In genomic region chr3:152289708-152290107, GRCh38 we compare ENCODE assay signal across 19 cellular contexts. TPM values are rescaled to one million over a fixed set of nuclear protein-coding genes. Genes with fewer than 3 reads are reported as not detected.
DNase-seq lines count a peak whose midpoint lies in the region; ATAC-seq and TF ChIP-seq lines count a peak whose summit lies in the region.
"Had no signal": no experiment of that assay in that cellular context is flagged by ENCODE, and none has a peak within 500 bp of the region (broad histone marks: within the 10 kb centered on the region; RNA-seq: fewer than 3 reads in every experiment).

No MANE protein-coding gene starts in this region.

- TF ChIP-seq CTCF in OCI-LY7 (conservative IDR thresholded peaks at IDR 0.05; ENCODE audit: low read length): no peak
- TF ChIP-seq CTCF in fibroblast of mammary gland (conservative IDR thresholded peaks at IDR 0.05; ENCODE audit: control insufficient read depth, insufficient read depth, low read depth, low read length): no peak
- no peak for TF ChIP-seq CTCF in smooth muscle cell (IDR thresholded peaks at IDR 0.05; ENCODE audit: borderline replicate concordance, insufficient read depth, poor library complexity, severe bottlenecking)

- H3F3A ChIP-seq in smooth muscle cell (ENCODE audit: low read depth): no peaks in the 10 kb centered on the region

- H4K20me1 ChIP-seq in OCI-LY7 (ENCODE audit: insufficient read depth, low read length) (peaks cover 54% of the 10 kb centered on the region), smooth muscle cell (ENCODE audit: low read depth) (peaks cover 95% of the 10 kb centered on the region)

- H3K4me3 ChIP-seq in OCI-LY7 (ENCODE audit: low read depth, low read length, poor library complexity, severe bottlenecking) (no peak overlapping the region), fibroblast of mammary gland (ENCODE audit: control insufficient read depth, low read depth, low read length) (no peak overlapping the region), smooth muscle cell (no peak overlapping the region)
- H3K4me3 ChIP-seq: spleen had no signal

- CTCF ChIA-PET in OCI-LY7 (lab: Charles Lee; ENCODE audit: unreplicated experiment): no interaction called here

- H3K9ac ChIP-seq in smooth muscle cell (ENCODE audit: low read depth): no peak overlapping the region

- no peak overlapping the region for H3K4me3 Mint-ChIP-seq in activated T-cell treated with anti-CD3 and anti-CD28 coated beads, Interleukin-2, amount 50 U/mL, for 24 hours

- H3K4me2 ChIP-seq in OCI-LY7 (ENCODE audit: low read length) (peak overlapping the region; percentile 11; the same call in 1 of the 2 replicates), smooth muscle cell (no peak overlapping the region)

- H2AFZ ChIP-seq in OCI-LY7 (ENCODE audit: low read length) (no peak overlapping the region), smooth muscle cell (ENCODE audit: low read depth) (no peak overlapping the region)

- no peaks in the 10 kb centered on the region for H3K9me3 ChIP-seq in OCI-LY7 (ENCODE audit: low read length)
- no peaks in the 10 kb centered on the region for H3K9me3 ChIP-seq in smooth muscle cell (replicated peaks; ENCODE audit: low read depth)
- H3K9me3 ChIP-seq: spleen had no signal

- H3K36me3 Mint-ChIP-seq in activated T-cell treated with anti-CD3 and anti-CD28 coated beads, Interleukin-2, amount 50 U/mL, for 24 hours (ENCODE audit: low read depth): peaks cover 30% of the 10 kb centered on the region

- H3K27ac ChIP-seq in OCI-LY7 (ENCODE audit: low read depth, low read length, poor library complexity, severe bottlenecking) (no peak overlapping the region), smooth muscle cell (ENCODE audit: low read depth) (peak overlapping the region; percentile 9)

- H3K27ac Mint-ChIP-seq in activated T-cell treated with anti-CD3 and anti-CD28 coated beads, Interleukin-2, amount 50 U/mL, for 24 hours: peak overlapping the region; percentile 86
- H3K27ac Mint-ChIP-seq: stimulated activated naive B cell treated with anti-CD40 and anti-IgM and Interleukin-4, amounts not matched to agents 10 μg/mL and 1 μg/mL and 100 μg/mL, for 72 hours had no signal

- BruUV-seq in OCI-LY7 (replicated peaks; lab: Mats Ljungman, UMichigan): TSS peak; percentile 4

- no peak for DNase-seq in activated T-cell treated with anti-CD3 and anti-CD28 coated beads, Interleukin-2, amount 50 U/mL, for 24 hours
- DNase-seq in activated T-cell treated with anti-CD3 and anti-CD28 coated beads for 4 hours (no peak), OCI-LY7 (ENCODE audit: low spot score) (no peak), fibroblast of mammary gland (ENCODE audit: low read depth) (peak; percentile 30), smooth muscle cell (lab: John Stamatoyannopoulos, UW; ENCODE audit: unreplicated experiment) (no peak), NCI-H146 treated with DMSO at 0.1 percent for 48 hours (lab: John Stamatoyannopoulos, UW; ENCODE audit: unreplicated experiment) (no peak)
- DNase-seq in activated CD4-positive, alpha-beta T cell treated with anti-CD3 and anti-CD28 coated beads for 1 hour: no peak
- DNase-seq: activated CD4-positive, alpha-beta T cell treated with anti-CD3 and anti-CD28 coated beads for 36 hours; amniotic stem cell; cerebellar nuclear complex; GOT3; left ventricle myocardium superior; NCI-H187 treated with DMSO at 0.1 percent for 48 hours; NCI-H446 treated with DMSO at 0.1 percent for 48 hours; SHP77; spleen; stimulated activated naive B cell treated with anti-CD40 and anti-IgM and Interleukin-4, amounts not matched to agents 10 μg/mL and 1 μg/mL and 100 μg/mL, for 72 hours; T1000 had no signal

- POLR2A ChIA-PET in OCI-LY7 (lab: Charles Lee): interaction anchor here (0.6 to 4.0 kb wide), 7 partner anchors 9 to 58 kb away, joined by 4 to 18 read pairs (median 8); no protein-coding TSS in a partner anchor

- intact Hi-C loops in OCI-LY7 (cut with micrococcal nuclease; ENCODE audit: unreplicated experiment): no loop called here

- H3K36me3 ChIP-seq in OCI-LY7 (ENCODE audit: insufficient read depth, low read length): peaks cover 27% of the 10 kb centered on the region
- H3K36me3 ChIP-seq in smooth muscle cell (ENCODE audit: low read depth): no peaks in the 10 kb centered on the region
- H3K36me3 ChIP-seq: spleen had no signal

- WGBS in smooth muscle cell (ENCODE audit: low lambda C conversion rate): 95% methylated on average over 3 of the region's 3 CpGs

- no peaks in the 10 kb centered on the region for H3K27me3 Mint-ChIP-seq in activated T-cell treated with anti-CD3 and anti-CD28 coated beads, Interleukin-2, amount 50 U/mL, for 24 hours
- H3K27me3 Mint-ChIP-seq: activated CD4-positive, alpha-beta T cell treated with anti-CD3 and anti-CD28 coated beads for 36 hours; stimulated activated naive B cell treated with anti-CD40 and anti-IgM and Interleukin-4, amounts not matched to agents 10 μg/mL and 1 μg/mL and 100 μg/mL, for 72 hours had no signal

- H3K4me1 ChIP-seq in OCI-LY7 (ENCODE audit: insufficient read depth, low read length, poor library complexity, severe bottlenecking): peaks cover 60% of the 10 kb centered on the region
- H3K4me1 ChIP-seq in smooth muscle cell (ENCODE audit: low read depth): peaks cover 12% of the 10 kb centered on the region

- H3K4me1 Mint-ChIP-seq in activated T-cell treated with anti-CD3 and anti-CD28 coated beads, Interleukin-2, amount 50 U/mL, for 24 hours (ENCODE audit: low read depth): peaks cover 80% of the 10 kb centered on the region

- H3K9me2 ChIP-seq in OCI-LY7 (ENCODE audit: insufficient read depth, low read length): no peaks in the 10 kb centered on the region

- no peaks in the 10 kb centered on the region for H3K9me3 Mint-ChIP-seq in activated T-cell treated with anti-CD3 and anti-CD28 coated beads, Interleukin-2, amount 50 U/mL, for 24 hours
- H3K9me3 Mint-ChIP-seq: stimulated activated naive B cell treated with anti-CD40 and anti-IgM and Interleukin-4, amounts not matched to agents 10 μg/mL and 1 μg/mL and 100 μg/mL, for 72 hours had no signal

- H3K79me2 ChIP-seq in OCI-LY7 (ENCODE audit: insufficient read depth, low read depth, low read length) (peaks cover 97% of the 10 kb centered on the region), smooth muscle cell (ENCODE audit: low read depth) (peaks cover 96% of the 10 kb centered on the region)

- H3K27me3 ChIP-seq in smooth muscle cell (ENCODE audit: low read depth): no peaks in the 10 kb centered on the region
- H3K27me3 ChIP-seq: spleen had no signal

- no peak for ATAC-seq in GM18858 (IDR thresholded peaks at IDR 0.05; ENCODE audit: unreplicated experiment)
- ATAC-seq: activated CD4-positive, alpha-beta T cell treated with anti-CD3 and anti-CD28 coated beads for 36 hours; left ventricle myocardium superior; stimulated activated naive B cell treated with anti-CD40 and anti-IgM and Interleukin-4, amounts not matched to agents 10 μg/mL and 1 μg/mL and 100 μg/mL, for 72 hours had no signal

RNA-seq across cellular contexts. Expression of gene MBNL1, which starts 21.0 kb away (rescaled TPM):
- total RNA-seq in OCI-LY7 (2014; rRNA removed; shearing (Covaris generic)): 125 and 163 TPM in 2 replicates
- total RNA-seq in OCI-LY7 (2022): 174 and 184 TPM in 2 replicates
- total RNA-seq in smooth muscle cell: 126 and 128 TPM in 2 replicates
- polyA plus RNA-seq in smooth muscle cell: 19.5 and 22.0 TPM in 2 replicates
